ENCODE assay signal across 15 cellular contexts in the genomic region with DNA sequence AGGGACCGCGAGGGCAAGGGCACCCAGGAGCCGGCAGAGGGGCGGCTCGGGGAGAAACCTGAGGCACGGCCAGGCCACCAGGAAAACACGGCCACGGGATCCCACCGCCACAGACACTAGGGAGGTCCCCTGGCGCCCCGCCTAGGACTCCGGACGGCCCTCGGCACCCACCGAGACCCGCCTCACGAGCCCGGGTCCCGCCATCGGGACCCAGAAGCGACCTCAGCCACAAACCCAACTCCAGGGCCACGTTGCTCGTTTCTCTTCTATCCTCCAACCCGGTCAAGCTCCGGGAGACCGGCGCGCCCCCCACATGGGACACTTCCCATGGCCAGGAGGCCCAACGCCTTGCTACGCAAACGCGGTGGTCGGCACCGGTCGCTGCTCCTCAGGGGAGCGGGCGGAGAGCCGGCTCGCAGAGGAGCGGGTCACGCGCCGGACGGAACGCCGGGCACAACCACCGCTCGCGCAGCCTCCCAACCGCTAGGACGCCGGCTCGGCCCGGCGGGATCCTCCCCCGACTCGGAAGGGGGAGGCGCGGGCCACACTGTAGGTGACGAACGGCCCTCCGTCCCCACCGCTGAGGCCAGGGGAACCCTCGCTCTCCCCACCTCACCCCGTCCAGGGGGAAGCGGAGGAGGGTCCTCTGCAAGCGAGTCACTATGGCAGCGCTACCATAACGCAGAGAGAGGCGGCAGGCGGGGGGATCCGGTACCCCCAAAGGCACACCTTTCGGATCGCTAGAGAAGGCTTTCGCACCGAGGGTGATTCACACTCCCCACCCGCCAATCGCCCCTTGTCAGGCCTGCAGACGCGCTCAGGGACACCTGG.
"Had no signal": no experiment of that assay in that cellular context is flagged by ENCODE, and none has a peak within 500 bp of the region (broad histone marks: within the 10 kb centered on the region; RNA-seq: fewer than 3 reads in every experiment).

No MANE protein-coding gene starts in this region.

- H3K4me3 ChIP-seq: ascending aorta, gastroesophageal sphincter, lung, thyroid gland, vagina had no signal

- DNase-seq: activated CD4-positive, alpha-beta T cell treated with anti-CD3 and anti-CD28 coated beads, Interleukin-2, amount 50 U/mL, for 4 hours; activated effector memory CD4-positive, alpha-beta T cell treated with anti-CD3 and anti-CD28 coated beads, Interleukin-2, amount 50 U/mL, for 16 hours; activated naive CD4-positive, alpha-beta T cell treated with anti-CD3 and anti-CD28 coated beads, Interleukin-2, amount 50 U/mL, for 16 hours; activated T-cell treated with anti-CD3 and anti-CD28 coated beads, Interleukin-2, amount 50 U/mL, for 4 hours; cortex of kidney; left colon; occipital lobe; retina; stimulated activated naive CD4-positive, alpha-beta T cell; thyroid gland had no signal

- H3K27me3 ChIP-seq: ascending aorta, thyroid gland, vagina had no signal

- ATAC-seq: gastroesophageal sphincter, left colon had no signal

- H3K27ac ChIP-seq: ascending aorta, gastroesophageal sphincter, thyroid gland, vagina had no signal

- H3K36me3 ChIP-seq: ascending aorta, gastroesophageal sphincter, thyroid gland, vagina had no signal

- H3K9me3 ChIP-seq: thyroid gland, vagina had no signal

- H3K4me1 ChIP-seq: ascending aorta, gastroesophageal sphincter, thyroid gland, vagina had no signal

- H3K4me3 Mint-ChIP-seq: activated T-cell treated with anti-CD3 and anti-CD28 coated beads, Interleukin-2, amount 50 U/mL, for 4 hours; T-helper 2 cell treated with Interferon-gamma antibody and Interleukin-4, amounts not matched to agents 5 μg/mL and 100 μg/mL, for 36 hours had no signal

- H3K27ac Mint-ChIP-seq: T-helper 2 cell treated with Interferon-gamma antibody and Interleukin-4, amounts not matched to agents 5 μg/mL and 100 μg/mL, for 36 hours had no signal
